Comparison of ENCODE assay signal across 1 cellular context in genomic region chr5:9365501-9365900, GRCh38.
TF ChIP-seq lines count a peak whose summit lies in the region.

No MANE protein-coding gene starts in this region.

TF ChIP-seq in WTC11, 78 proteins besides CTCF, POLR2A, EP300 and RAD21 (continued from another document):
- TF ChIP-seq AFF4 (CRISPR knock-in tag; IDR thresholded peaks at IDR 0.05; ENCODE audit: borderline replicate concordance), result no peak
- no peak for TF ChIP-seq USF1 (CRISPR knock-in tag; IDR thresholded peaks at IDR 0.05)
- no peak for TF ChIP-seq SMAD3 (CRISPR knock-in tag; IDR thresholded peaks at IDR 0.05; ENCODE audit: borderline replicate concordance)
- no peak for TF ChIP-seq NFYB (CRISPR knock-in tag; conservative IDR thresholded peaks at IDR 0.05; ENCODE audit: low read depth)
- TF ChIP-seq, protein P1, sequence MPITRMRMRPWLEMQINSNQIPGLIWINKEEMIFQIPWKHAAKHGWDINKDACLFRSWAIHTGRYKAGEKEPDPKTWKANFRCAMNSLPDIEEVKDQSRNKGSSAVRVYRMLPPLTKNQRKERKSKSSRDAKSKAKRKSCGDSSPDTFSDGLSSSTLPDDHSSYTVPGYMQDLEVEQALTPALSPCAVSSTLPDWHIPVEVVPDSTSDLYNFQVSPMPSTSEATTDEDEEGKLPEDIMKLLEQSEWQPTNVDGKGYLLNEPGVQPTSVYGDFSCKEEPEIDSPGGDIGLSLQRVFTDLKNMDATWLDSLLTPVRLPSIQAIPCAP (CRISPR knock-in tag; IDR thresholded peaks at IDR 0.05), result no peak
- TF ChIP-seq NFATC4 (CRISPR knock-in tag; IDR thresholded peaks at IDR 0.05), result no peak
- no peak for TF ChIP-seq RELA (CRISPR knock-in tag; IDR thresholded peaks at IDR 0.05; ENCODE audit: borderline replicate concordance)
- TF ChIP-seq USF2 (CRISPR knock-in tag; IDR thresholded peaks at IDR 0.05), result no peak
- no peak for TF ChIP-seq GABPB1 (CRISPR knock-in tag; IDR thresholded peaks at IDR 0.05)
- no peak for TF ChIP-seq ERG (CRISPR knock-in tag; IDR thresholded peaks at IDR 0.05)
- TF ChIP-seq ZNF263 (CRISPR knock-in tag; IDR thresholded peaks at IDR 0.05; ENCODE audit: low read depth), result no peak
- TF ChIP-seq, protein P2, sequence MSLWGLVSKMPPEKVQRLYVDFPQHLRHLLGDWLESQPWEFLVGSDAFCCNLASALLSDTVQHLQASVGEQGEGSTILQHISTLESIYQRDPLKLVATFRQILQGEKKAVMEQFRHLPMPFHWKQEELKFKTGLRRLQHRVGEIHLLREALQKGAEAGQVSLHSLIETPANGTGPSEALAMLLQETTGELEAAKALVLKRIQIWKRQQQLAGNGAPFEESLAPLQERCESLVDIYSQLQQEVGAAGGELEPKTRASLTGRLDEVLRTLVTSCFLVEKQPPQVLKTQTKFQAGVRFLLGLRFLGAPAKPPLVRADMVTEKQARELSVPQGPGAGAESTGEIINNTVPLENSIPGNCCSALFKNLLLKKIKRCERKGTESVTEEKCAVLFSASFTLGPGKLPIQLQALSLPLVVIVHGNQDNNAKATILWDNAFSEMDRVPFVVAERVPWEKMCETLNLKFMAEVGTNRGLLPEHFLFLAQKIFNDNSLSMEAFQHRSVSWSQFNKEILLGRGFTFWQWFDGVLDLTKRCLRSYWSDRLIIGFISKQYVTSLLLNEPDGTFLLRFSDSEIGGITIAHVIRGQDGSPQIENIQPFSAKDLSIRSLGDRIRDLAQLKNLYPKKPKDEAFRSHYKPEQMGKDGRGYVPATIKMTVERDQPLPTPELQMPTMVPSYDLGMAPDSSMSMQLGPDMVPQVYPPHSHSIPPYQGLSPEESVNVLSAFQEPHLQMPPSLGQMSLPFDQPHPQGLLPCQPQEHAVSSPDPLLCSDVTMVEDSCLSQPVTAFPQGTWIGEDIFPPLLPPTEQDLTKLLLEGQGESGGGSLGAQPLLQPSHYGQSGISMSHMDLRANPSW (CRISPR knock-in tag; conservative IDR thresholded peaks at IDR 0.05; ENCODE audit: low read depth), result no peak
- TF ChIP-seq CBFB (CRISPR knock-in tag; IDR thresholded peaks at IDR 0.05; ENCODE audit: low read depth), result no peak
- TF ChIP-seq ZNF416 (CRISPR knock-in tag; IDR thresholded peaks at IDR 0.05), result no peak
- TF ChIP-seq FOXP4 (CRISPR knock-in tag; IDR thresholded peaks at IDR 0.05), result no peak
- TF ChIP-seq, protein P3, sequence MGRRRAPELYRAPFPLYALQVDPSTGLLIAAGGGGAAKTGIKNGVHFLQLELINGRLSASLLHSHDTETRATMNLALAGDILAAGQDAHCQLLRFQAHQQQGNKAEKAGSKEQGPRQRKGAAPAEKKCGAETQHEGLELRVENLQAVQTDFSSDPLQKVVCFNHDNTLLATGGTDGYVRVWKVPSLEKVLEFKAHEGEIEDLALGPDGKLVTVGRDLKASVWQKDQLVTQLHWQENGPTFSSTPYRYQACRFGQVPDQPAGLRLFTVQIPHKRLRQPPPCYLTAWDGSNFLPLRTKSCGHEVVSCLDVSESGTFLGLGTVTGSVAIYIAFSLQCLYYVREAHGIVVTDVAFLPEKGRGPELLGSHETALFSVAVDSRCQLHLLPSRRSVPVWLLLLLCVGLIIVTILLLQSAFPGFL (CRISPR knock-in tag; IDR thresholded peaks at IDR 0.05; ENCODE audit: borderline replicate concordance), result no peak
- TF ChIP-seq ZNF232 (CRISPR knock-in tag; IDR thresholded peaks at IDR 0.05), result no peak
